Comparison of ENCODE assay signal across 28 cellular contexts in the genomic region with DNA sequence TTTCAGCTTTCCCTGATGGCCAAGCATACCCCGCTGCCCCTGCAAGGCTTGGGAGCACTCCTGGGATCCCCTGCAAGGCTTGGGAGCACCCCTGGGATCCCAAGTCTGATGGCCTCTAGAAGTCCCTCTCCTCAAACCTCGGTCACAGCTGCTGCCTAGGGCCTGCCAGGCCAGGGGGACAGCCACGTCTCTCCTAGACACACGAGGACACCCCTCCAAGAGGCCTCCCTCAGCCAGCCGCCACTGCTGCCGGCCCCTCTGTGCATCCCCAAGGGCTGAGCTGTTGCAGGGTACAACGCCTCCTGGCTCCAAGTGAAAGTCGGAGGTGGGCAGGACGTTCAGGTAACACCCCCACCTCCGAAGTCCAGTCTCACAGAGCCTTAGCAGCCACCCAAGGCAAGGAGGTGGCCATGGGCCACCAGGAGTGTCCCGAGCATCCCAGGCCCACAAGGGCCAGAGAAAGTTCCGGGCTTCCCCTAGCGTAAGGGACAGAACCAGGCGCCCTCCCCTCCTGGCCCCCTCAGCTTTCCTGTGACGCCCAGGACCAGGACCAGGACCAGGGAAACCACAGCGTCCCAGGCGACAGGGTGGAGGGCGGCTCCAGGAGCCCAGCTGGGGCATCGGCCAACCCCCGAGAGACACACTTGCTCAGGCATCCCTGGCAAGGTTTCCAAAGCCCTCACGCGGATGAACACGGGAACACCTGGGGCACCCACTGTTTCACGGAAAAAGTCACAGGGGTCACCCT. TPM values are rescaled to one million over a fixed set of nuclear protein-coding genes. Genes with fewer than 3 reads are reported as not detected.
A peak's percentile ranks its signal among the peaks of the same experiment; 100 is the strongest.
DNase-seq lines count a peak whose midpoint lies in the region; ATAC-seq, FAIRE-seq and TF ChIP-seq lines count a peak whose summit lies in the region.
"Had no signal": no experiment of that assay in that cellular context is flagged by ENCODE, and none has a peak within 500 bp of the region (broad histone marks: within the 10 kb centered on the region; RNA-seq: fewer than 3 reads in every experiment).

No MANE protein-coding gene starts in this region.

- DNase-seq in heart left ventricle (peak in 1 of 5 donors; percentile 32), Right ventricle myocardium inferior (ENCODE audit: missing footprints) (no peak), Panc1 (ENCODE audit: low read depth, low spot score) (no peak), kidney (peak; percentile 85), thyroid gland (no peak), NCI-H1436 (lab: John Stamatoyannopoulos, UW) (no peak)
- DNase-seq in stimulated activated effector memory CD8-positive, alpha-beta T cell treated with anti-CD3 and anti-CD28 coated beads, Interleukin-12 subunit alpha, Interleukin-12 subunit beta, amount 100 ng/mL, for 72 hours (ENCODE audit: low spot score in 2 of 2) = no peak
- DNase-seq: activated CD4-positive, alpha-beta T cell treated with anti-CD3 and anti-CD28 coated beads, Interleukin-2, amount 10 ng/mL, durations not matched to agents 24 days and 14 days; activated CD8-positive, alpha-beta memory T cell treated with anti-CD3 and anti-CD28 coated beads for 24 hours; activated T-cell treated with anti-CD3 and anti-CD28 coated beads for 4 hours; CD4-positive, alpha-beta T cell; effector CD8-positive, alpha-beta T cell; glutamatergic neuron; MV-4-11; natural killer cell; NCI-H2107; NCI-H446; stimulated activated naive B cell treated with anti-CD40 and anti-IgM and Interleukin-4, amounts not matched to agents 10 μg/mL and 1 μg/mL and 100 μg/mL, for 72 hours; T-cell had no signal

- no peak overlapping the region for H3K9ac ChIP-seq in kidney (ENCODE audit: low read length in 2 of 2)

- H3K4me1 ChIP-seq in heart left ventricle (peaks cover 3 to 71% (median 40%) of the 10 kb centered on the region in 12 donors), Panc1 (ENCODE audit: control insufficient read depth, insufficient read depth, low read length) (peaks cover 49% of the 10 kb centered on the region), kidney (ENCODE audit: control insufficient read depth in 1 of 2, insufficient read depth in 1 of 2, low read depth in 1 of 2, low read length in 2 of 2) (peaks cover 0 to 9% of the 10 kb centered on the region in 2 donors), thyroid gland (peaks cover 26 to 38% of the 10 kb centered on the region in 2 donors)

- in situ Hi-C loops in Panc1 (cut with HindIII; ENCODE audit: low pct_unique_long_range_greater_than_20kb, low sequenced_read_pairs) = no loop called here

- no peak overlapping the region for H3K4me3 ChIP-seq in heart left ventricle
- H3K4me3 ChIP-seq in Panc1 (ENCODE audit: low read depth in 2 of 2, low read length in 2 of 2) = no peak overlapping the region
- no peak overlapping the region for H3K4me3 ChIP-seq in kidney (ENCODE audit: low read length in 2 of 2)
- no peak overlapping the region for H3K4me3 ChIP-seq in thyroid gland (replicated peaks in 1 of 3)
- H3K4me3 ChIP-seq: lung had no signal

- H3K36me3 Mint-ChIP-seq in stimulated activated effector memory CD8-positive, alpha-beta T cell treated with anti-CD3 and anti-CD28 coated beads, Interleukin-12 subunit alpha, Interleukin-12 subunit beta, amount 100 ng/mL, for 72 hours = no peaks in the 10 kb centered on the region
- H3K36me3 Mint-ChIP-seq: activated naive CD4-positive, alpha-beta T cell treated with anti-CD3 and anti-CD28 coated beads, Interleukin-2, amount 50 U/mL, for 72 hours; natural killer cell; T-cell had no signal

- BruUV-seq in Panc1 (replicated peaks; lab: Mats Ljungman, UMichigan) = no TSS peak

- 81 to 90% (median 85%) methylated on average over 20 to 24 of the region's 24 CpGs for WGBS in heart left ventricle, 4 donors
- 80 to 90% methylated on average over 15 to 21 of the region's 24 CpGs for WGBS in thyroid gland, 2 donors

- H3K9me3 Mint-ChIP-seq in stimulated activated effector memory CD8-positive, alpha-beta T cell treated with anti-CD3 and anti-CD28 coated beads, Interleukin-12 subunit alpha, Interleukin-12 subunit beta, amount 100 ng/mL, for 72 hours = no peaks in the 10 kb centered on the region
- H3K9me3 Mint-ChIP-seq: activated CD4-positive, alpha-beta T cell treated with anti-CD3 and anti-CD28 coated beads, Interleukin-2, amount 10 ng/mL, durations not matched to agents 24 days and 14 days; activated naive CD4-positive, alpha-beta T cell treated with anti-CD3 and anti-CD28 coated beads, Interleukin-2, amount 50 U/mL, for 72 hours; activated T-helper 2 cell treated with anti-CD3 and anti-CD28 coated beads, Interferon-gamma antibody, Interleukin-2, Interleukin-4, amounts not matched to agents 10 μg/mL and 5 μg/mL and 100 μg/mL, durations not matched to agents 14 hours and 24 hours and 36 hours; CD4-positive, alpha-beta T cell; natural killer cell; T-cell had no signal

- H3K27ac Mint-ChIP-seq in stimulated activated effector memory CD8-positive, alpha-beta T cell treated with anti-CD3 and anti-CD28 coated beads, Interleukin-12 subunit alpha, Interleukin-12 subunit beta, amount 100 ng/mL, for 72 hours = no peak overlapping the region
- H3K27ac Mint-ChIP-seq: activated CD4-positive, alpha-beta T cell treated with anti-CD3 and anti-CD28 coated beads, Interleukin-2, amount 10 ng/mL, durations not matched to agents 24 days and 14 days; activated naive CD4-positive, alpha-beta T cell treated with anti-CD3 and anti-CD28 coated beads, Interleukin-2, amount 50 U/mL, for 72 hours; activated T-helper 2 cell treated with anti-CD3 and anti-CD28 coated beads, Interferon-gamma antibody, Interleukin-2, Interleukin-4, amounts not matched to agents 10 μg/mL and 5 μg/mL and 100 μg/mL, durations not matched to agents 14 hours and 24 hours and 36 hours; CD4-positive, alpha-beta T cell; natural killer cell; stimulated activated naive B cell treated with anti-CD40 and anti-IgM and Interleukin-4, amounts not matched to agents 10 μg/mL and 1 μg/mL and 100 μg/mL, for 72 hours; T-cell had no signal

- H3K4me3 Mint-ChIP-seq in stimulated activated effector memory CD8-positive, alpha-beta T cell treated with anti-CD3 and anti-CD28 coated beads, Interleukin-12 subunit alpha, Interleukin-12 subunit beta, amount 100 ng/mL, for 72 hours = no peak overlapping the region
- H3K4me3 Mint-ChIP-seq: activated CD4-positive, alpha-beta T cell treated with anti-CD3 and anti-CD28 coated beads, Interleukin-2, amount 10 ng/mL, durations not matched to agents 24 days and 14 days; CD4-positive, alpha-beta T cell; natural killer cell; stimulated activated naive B cell treated with anti-CD40 and anti-IgM and Interleukin-4, amounts not matched to agents 10 μg/mL and 1 μg/mL and 100 μg/mL, for 72 hours; T-cell had no signal

- ATAC-seq in heart left ventricle (no peak), Right ventricle myocardium inferior (no peak), Panc1 (no peak), GM21717 (IDR thresholded peaks at IDR 0.05; ENCODE audit: unreplicated experiment) (no peak)
- ATAC-seq in stimulated activated effector memory CD8-positive, alpha-beta T cell treated with anti-CD3 and anti-CD28 coated beads, Interleukin-12 subunit alpha, Interleukin-12 subunit beta, amount 100 ng/mL, for 72 hours = no peak
- ATAC-seq: activated naive CD4-positive, alpha-beta T cell treated with anti-CD3 and anti-CD28 coated beads, Interleukin-2, amount 50 U/mL, for 72 hours; stimulated activated naive B cell treated with anti-CD40 and anti-IgM and Interleukin-4, amounts not matched to agents 10 μg/mL and 1 μg/mL and 100 μg/mL, for 72 hours; T-cell had no signal

- intact Hi-C loops in heart left ventricle (cut with DNase I) (loop anchor here in 1 of 10 donors (5.0 kb wide), 1 partner anchor 37 kb away; no protein-coding TSS in a partner anchor), Right ventricle myocardium inferior (cut with DNase I) (loop anchor here (5.0 kb wide), 1 partner anchor 37 kb away; no protein-coding TSS in a partner anchor), Panc1 (cut with micrococcal nuclease; ENCODE audit: unreplicated experiment) (no loop called here), kidney (cut with DNase I) (no loop called here), thyroid gland (cut with DNase I) (no loop called here)

- H3K27ac ChIP-seq in heart left ventricle (peak overlapping the region in 7 of 12 donors; percentile 29 to 92 (median 71)), Panc1 (ENCODE audit: low read length) (peak overlapping the region; percentile 75), kidney (ENCODE audit: low read depth in 2 of 2, low read length in 2 of 2) (no peak overlapping the region), thyroid gland (peak overlapping the region; percentile 59 to 86 (median 77))
- H3K27ac ChIP-seq: HL-60 had no signal

- no peak for TF ChIP-seq CTCF in heart left ventricle (IDR thresholded peaks at IDR 0.05)
- no peak for TF ChIP-seq CTCF in Panc1 (IDR thresholded peaks at IDR 0.05)
- TF ChIP-seq CTCF in kidney (IDR thresholded peaks at IDR 0.05; ENCODE audit: borderline replicate concordance, extremely low read depth, insufficient read depth) = no peak
- TF ChIP-seq CTCF in thyroid gland (IDR thresholded peaks at IDR 0.05) = no peak

- no peaks in the 10 kb centered on the region for H3K9me3 ChIP-seq in heart left ventricle
- no peaks in the 10 kb centered on the region for H3K9me3 ChIP-seq in Panc1 (ENCODE audit: control insufficient read depth, insufficient read depth, low read depth, low read length)
- H3K9me3 ChIP-seq in kidney (ENCODE audit: control insufficient read depth in 1 of 2, low read length in 2 of 2) = no peaks in the 10 kb centered on the region
- H3K9me3 ChIP-seq in thyroid gland = no peaks in the 10 kb centered on the region

- no peaks in the 10 kb centered on the region for H3K27me3 ChIP-seq in heart left ventricle
- no peaks in the 10 kb centered on the region for H3K27me3 ChIP-seq in Panc1 (ENCODE audit: control insufficient read depth, insufficient read depth, low read length)
- H3K27me3 ChIP-seq in thyroid gland = no peaks in the 10 kb centered on the region

- H3K4me1 Mint-ChIP-seq in stimulated activated effector memory CD8-positive, alpha-beta T cell treated with anti-CD3 and anti-CD28 coated beads, Interleukin-12 subunit alpha, Interleukin-12 subunit beta, amount 100 ng/mL, for 72 hours = no peaks in the 10 kb centered on the region
- H3K4me1 Mint-ChIP-seq: activated CD4-positive, alpha-beta T cell treated with anti-CD3 and anti-CD28 coated beads, Interleukin-2, amount 10 ng/mL, durations not matched to agents 24 days and 14 days; T-cell had no signal

- CTCF ChIA-PET in Panc1 (lab: Charles Lee) = no interaction called here

- FAIRE-seq in kidney (lab: Jason Lieb, UNC) = no peak
- FAIRE-seq: A204.1, colon, H54, islet of Langerhans had no signal

- TF ChIP-seq POLR2A in heart left ventricle (IDR thresholded peaks at IDR 0.05) (no peak), thyroid gland (IDR thresholded peaks at IDR 0.05) (no peak)

- H3K36me3 ChIP-seq in heart left ventricle (no peaks in the 10 kb centered on the region), Panc1 (ENCODE audit: control insufficient read depth, insufficient read depth, low read length) (no peaks in the 10 kb centered on the region), kidney (ENCODE audit: control insufficient read depth in 1 of 2, insufficient read depth in 2 of 2, low read length in 2 of 2) (no peaks in the 10 kb centered on the region), thyroid gland (no peaks in the 10 kb centered on the region)

- POLR2A ChIA-PET in Panc1 (lab: Charles Lee) = no interaction called here

RNA-seq across cellular contexts. Expression of a gene that starts 17.3 kb away (rescaled TPM):
- total RNA-seq in heart left ventricle (100 to 1,000 TPM in 7 of 9 donors, 10 to 100 TPM in 2; 77.0 to 159 (median 132) TPM), Right ventricle myocardium inferior (179 TPM), Panc1 (2021; ENCODE audit: unreplicated experiment) (297 TPM), kidney (92.9 TPM), thyroid gland (10 to 100 TPM; 26.1 to 41.6 (median 29.1) TPM)
- polyA plus RNA-seq in heart left ventricle (10 to 100 TPM; 66.3 to 74.5 TPM), kidney (ENCODE audit: insufficient read depth, low read depth, low replicate concordance) (28.2 TPM)
- 468 TPM for polyA plus RNA-seq in Panc1 (2012; ENCODE audit: insufficient read length)

Comparison
In these comparisons a context has a peak if more than half of its experiments do, and no peak if none do; other contexts are left out.
1. H3K27ac ChIP-seq: peak in heart left ventricle (7 of 12), Panc1 (single experiment) and thyroid gland (3 of 3); none in kidney (0 of 2).